ENCODE assay signal across 8 cellular contexts in genomic region chr9:15553528-15553898, GRCh38. TPM values are rescaled to one million over a fixed set of nuclear protein-coding genes. Genes with fewer than 3 reads are reported as not detected.
A peak's percentile ranks its signal among the peaks of the same experiment; 100 is the strongest.
DNase-seq lines count a peak whose midpoint lies in the region; ATAC-seq and TF ChIP-seq lines count a peak whose summit lies in the region.

No MANE protein-coding gene starts in this region.

- H3K27me3 Mint-ChIP-seq in chondrocyte (ENCODE audit: low read depth): no peaks in the 10 kb centered on the region
- no peaks in the 10 kb centered on the region for H3K27me3 Mint-ChIP-seq in neural crest cell (ENCODE audit: low read depth)

- ATAC-seq in GM21367 (IDR thresholded peaks at IDR 0.05; ENCODE audit: unreplicated experiment): peak; percentile 19
- peak; percentile 3 for ATAC-seq in HG03575 (IDR thresholded peaks at IDR 0.05; ENCODE audit: extremely low read depth, insufficient number of reproducible peaks, low FRiP score, unreplicated experiment)

- peak; percentile 75 for DNase-seq in DMS79 treated with DMSO at 0.1 percent for 48 hours (lab: John Stamatoyannopoulos, UW)
- DNase-seq in chondrocyte (ENCODE audit: low spot score): no peak
- DNase-seq in neural crest cell (ENCODE audit: low read depth, low spot score): no peak
- DNase-seq in NCI-H1436 (lab: John Stamatoyannopoulos, UW): no peak
- DNase-seq in MV-4-11 (lab: John Stamatoyannopoulos, UW): no peak
- DNase-seq in RKO (ENCODE audit: low spot score): no peak

- H3K4me1 Mint-ChIP-seq in chondrocyte (ENCODE audit: low read depth): peaks cover 3% of the 10 kb centered on the region
- H3K4me1 Mint-ChIP-seq in neural crest cell: peaks cover 13% of the 10 kb centered on the region

- TF ChIP-seq CTCF in chondrocyte (IDR thresholded peaks at IDR 0.05) (no peak), neural crest cell (conservative IDR thresholded peaks at IDR 0.05) (no peak)

- H3K27ac Mint-ChIP-seq in chondrocyte (ENCODE audit: unreplicated experiment): peak overlapping the region; percentile 97
- peak overlapping the region; percentile 94 for H3K27ac Mint-ChIP-seq in neural crest cell (ENCODE audit: unreplicated experiment)

- H3K4me3 Mint-ChIP-seq in chondrocyte (ENCODE audit: unreplicated experiment) (peak overlapping the region; percentile 92), neural crest cell (peak overlapping the region; percentile 99)

- H3K9me3 Mint-ChIP-seq in chondrocyte (ENCODE audit: low read depth): peaks cover 2% of the 10 kb centered on the region
- no peaks in the 10 kb centered on the region for H3K9me3 Mint-ChIP-seq in neural crest cell

- no peaks in the 10 kb centered on the region for H3K36me3 Mint-ChIP-seq in chondrocyte (ENCODE audit: low read depth)
- H3K36me3 Mint-ChIP-seq in neural crest cell (ENCODE audit: low read depth): peaks cover 8% of the 10 kb centered on the region

RNA-seq across cellular contexts. Expression of gene CCDC171, which starts 0.7 kb away (rescaled TPM):
- total RNA-seq in chondrocyte: 2.6 to 6.3 TPM (median 3.2 TPM) in 3 replicates
- total RNA-seq in neural crest cell: 6.1 and 7.2 TPM in 2 replicates

RNA-seq across cellular contexts. Expression of gene PSIP1, which starts 42.7 kb away (rescaled TPM):
- total RNA-seq in chondrocyte (40.3 to 54.0 TPM (median 44.6 TPM) in 3 replicates), neural crest cell (154 and 167 TPM in 2 replicates)
